ENCODE assay signal across 37 cellular contexts in the genomic region with DNA sequence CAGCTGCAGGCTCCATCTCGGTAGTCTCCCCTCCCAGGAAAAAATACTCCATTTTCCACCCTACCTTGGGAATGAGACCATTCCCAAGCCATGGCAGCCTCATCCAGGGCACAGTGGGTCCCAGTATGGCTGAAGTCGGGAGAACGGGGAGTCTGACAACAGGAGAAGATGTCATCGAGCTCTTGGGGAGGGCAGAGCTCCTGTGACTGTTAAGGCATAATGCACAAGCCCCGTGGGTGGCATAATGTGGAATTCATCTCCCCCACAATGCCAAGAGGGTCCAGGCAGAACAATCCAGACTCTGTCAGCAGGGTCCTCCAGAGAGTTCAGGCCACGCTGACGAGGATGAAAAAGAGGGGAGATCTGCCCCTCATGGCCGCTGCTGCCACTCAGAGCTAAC.
"Had no signal": no experiment of that assay in that cellular context is flagged by ENCODE, and none has a peak within 500 bp of the region (broad histone marks: within the 10 kb centered on the region; RNA-seq: fewer than 3 reads in every experiment).

No MANE protein-coding gene starts in this region.

- H3K4me1 Mint-ChIP-seq: activated naive CD4-positive, alpha-beta T cell treated with anti-CD3 and anti-CD28 coated beads, Interleukin-2, amount 50 U/mL, for 24 hours; activated naive CD8-positive, alpha-beta T cell treated with anti-CD3 and anti-CD28 coated beads for 36 hours; activated naive CD8-positive, alpha-beta T cell treated with anti-CD3 and anti-CD28 coated beads, Interleukin-2, amount 50 U/mL, for 24 hours; activated T-helper 17 cell treated with anti-CD3 and anti-CD28 coated beads, Interleukin-2, amount 50 U/mL, for 72 hours; central memory CD8-positive, alpha-beta T cell had no signal

- H3K4me1 ChIP-seq: adrenal gland, ascending aorta, body of pancreas, breast epithelium had no signal

- H3K36me3 Mint-ChIP-seq: activated naive CD4-positive, alpha-beta T cell treated with anti-CD3 and anti-CD28 coated beads, Interleukin-2, amount 50 U/mL, for 24 hours; activated naive CD4-positive, alpha-beta T cell treated with anti-CD3 and anti-CD28 coated beads, Interleukin-2, amount 50 U/mL, for 72 hours; activated naive CD8-positive, alpha-beta T cell; activated naive CD8-positive, alpha-beta T cell treated with anti-CD3 and anti-CD28 coated beads for 36 hours; activated naive CD8-positive, alpha-beta T cell treated with anti-CD3 and anti-CD28 coated beads, Interleukin-2, amount 10 ng/mL, durations not matched to agents 7 days and 5 days; brain had no signal

- H3K4me3 Mint-ChIP-seq: activated naive CD4-positive, alpha-beta T cell treated with anti-CD3 and anti-CD28 coated beads for 36 hours; activated naive CD4-positive, alpha-beta T cell treated with anti-CD3 and anti-CD28 coated beads, Interleukin-2, amount 10 ng/mL, durations not matched to agents 7 days and 5 days; activated naive CD4-positive, alpha-beta T cell treated with anti-CD3 and anti-CD28 coated beads, Interleukin-2, amount 50 U/mL, for 24 hours; activated naive CD8-positive, alpha-beta T cell; activated naive CD8-positive, alpha-beta T cell treated with anti-CD3 and anti-CD28 coated beads for 36 hours; activated naive CD8-positive, alpha-beta T cell treated with anti-CD3 and anti-CD28 coated beads, Interleukin-2, amount 10 ng/mL, durations not matched to agents 7 days and 5 days; activated naive CD8-positive, alpha-beta T cell treated with anti-CD3 and anti-CD28 coated beads, Interleukin-2, amount 50 U/mL, for 24 hours; activated T-cell treated with anti-CD3 and anti-CD28 coated beads, Interleukin-2, amount 50 U/mL, for 24 hours; activated T-cell treated with anti-CD3 and anti-CD28 coated beads, Interleukin-2, amount 50 U/mL, for 4 hours; activated T-cell treated with anti-CD3 and anti-CD28 coated beads, Interleukin-2, amount 50 U/mL, for 72 hours; activated T-helper 1 cell treated with anti-CD3 and anti-CD28 coated beads, Interleukin-12 subunit alpha, Interleukin-12 subunit beta, Interleukin-2, Interleukin-4 antibody, amounts not matched to agents 30 ng/mL and 10 ng/mL and 1 ng/mL, durations not matched to agents 14 hours and 24 hours and 36 hours; activated T-helper 17 cell treated with anti-CD3 and anti-CD28 coated beads, Interleukin-2, amount 50 U/mL, for 72 hours; brain; central memory CD8-positive, alpha-beta T cell had no signal

- H3K27ac ChIP-seq: adrenal gland, body of pancreas, brain microvascular endothelial cell, breast epithelium, cardiac muscle cell had no signal

- H3K27me3 Mint-ChIP-seq: activated naive CD8-positive, alpha-beta T cell; activated naive CD8-positive, alpha-beta T cell treated with anti-CD3 and anti-CD28 coated beads for 36 hours; activated naive CD8-positive, alpha-beta T cell treated with anti-CD3 and anti-CD28 coated beads, Interleukin-2, amount 50 U/mL, for 24 hours; activated T-cell treated with anti-CD3 and anti-CD28 coated beads, Interleukin-2, amount 50 U/mL, for 24 hours; brain had no signal

- ATAC-seq: activated naive CD4-positive, alpha-beta T cell treated with anti-CD3 and anti-CD28 coated beads, Interleukin-2, amount 50 U/mL, for 72 hours; activated naive CD8-positive, alpha-beta T cell treated with anti-CD3 and anti-CD28 coated beads, Interleukin-2, amount 50 U/mL, for 24 hours; activated T-cell treated with anti-CD3 and anti-CD28 coated beads, Interleukin-2, amount 50 U/mL, for 4 hours; activated T-cell treated with anti-CD3 and anti-CD28 coated beads, Interleukin-2, amount 50 U/mL, for 72 hours; activated T-helper 17 cell treated with anti-CD3 and anti-CD28 coated beads, Interleukin-2, amount 50 U/mL, for 72 hours; body of pancreas had no signal

- H3K4me3 ChIP-seq: adrenal gland, ascending aorta, body of pancreas, breast epithelium, cardiac muscle cell had no signal

- H3K27ac Mint-ChIP-seq: activated naive CD4-positive, alpha-beta T cell treated with anti-CD3 and anti-CD28 coated beads for 36 hours; activated naive CD4-positive, alpha-beta T cell treated with anti-CD3 and anti-CD28 coated beads, Interleukin-2, amount 10 ng/mL, durations not matched to agents 7 days and 5 days; activated naive CD4-positive, alpha-beta T cell treated with anti-CD3 and anti-CD28 coated beads, Interleukin-2, amount 50 U/mL, for 24 hours; activated naive CD4-positive, alpha-beta T cell treated with anti-CD3 and anti-CD28 coated beads, Interleukin-2, amount 50 U/mL, for 72 hours; activated naive CD8-positive, alpha-beta T cell; activated naive CD8-positive, alpha-beta T cell treated with anti-CD3 and anti-CD28 coated beads for 36 hours; activated naive CD8-positive, alpha-beta T cell treated with anti-CD3 and anti-CD28 coated beads, Interleukin-2, amount 10 ng/mL, durations not matched to agents 7 days and 5 days; activated T-cell treated with anti-CD3 and anti-CD28 coated beads, Interleukin-2, amount 50 U/mL, for 24 hours; activated T-cell treated with anti-CD3 and anti-CD28 coated beads, Interleukin-2, amount 50 U/mL, for 72 hours; activated T-helper 1 cell treated with anti-CD3 and anti-CD28 coated beads, Interleukin-12 subunit alpha, Interleukin-12 subunit beta, Interleukin-2, Interleukin-4 antibody, amounts not matched to agents 30 ng/mL and 10 ng/mL and 1 ng/mL, durations not matched to agents 14 hours and 24 hours and 36 hours; activated T-helper 17 cell treated with anti-CD3 and anti-CD28 coated beads, Interleukin-2, amount 50 U/mL, for 72 hours; activated T-helper 2 cell treated with anti-CD3 and anti-CD28 coated beads, Interferon-gamma antibody, Interleukin-2, Interleukin-4, amounts not matched to agents 10 μg/mL and 5 μg/mL and 100 μg/mL, durations not matched to agents 14 hours and 24 hours and 36 hours; brain had no signal

- H3K36me3 ChIP-seq: adrenal gland, ascending aorta, brain microvascular endothelial cell, breast epithelium, cardiac muscle cell had no signal

- H3K27me3 ChIP-seq: adrenal gland, ascending aorta, body of pancreas, brain microvascular endothelial cell, breast epithelium, cardiac muscle cell had no signal

- H3K9me3 Mint-ChIP-seq: activated naive CD4-positive, alpha-beta T cell treated with anti-CD3 and anti-CD28 coated beads for 36 hours; activated naive CD4-positive, alpha-beta T cell treated with anti-CD3 and anti-CD28 coated beads, Interleukin-2, amount 10 ng/mL, durations not matched to agents 7 days and 5 days; activated naive CD4-positive, alpha-beta T cell treated with anti-CD3 and anti-CD28 coated beads, Interleukin-2, amount 50 U/mL, for 24 hours; activated naive CD4-positive, alpha-beta T cell treated with anti-CD3 and anti-CD28 coated beads, Interleukin-2, amount 50 U/mL, for 72 hours; activated naive CD8-positive, alpha-beta T cell treated with anti-CD3 and anti-CD28 coated beads for 36 hours; activated naive CD8-positive, alpha-beta T cell treated with anti-CD3 and anti-CD28 coated beads, Interleukin-2, amount 10 ng/mL, durations not matched to agents 7 days and 5 days; activated naive CD8-positive, alpha-beta T cell treated with anti-CD3 and anti-CD28 coated beads, Interleukin-2, amount 50 U/mL, for 24 hours; activated T-cell treated with anti-CD3 and anti-CD28 coated beads, Interleukin-2, amount 50 U/mL, for 24 hours; activated T-cell treated with anti-CD3 and anti-CD28 coated beads, Interleukin-2, amount 50 U/mL, for 4 hours; activated T-cell treated with anti-CD3 and anti-CD28 coated beads, Interleukin-2, amount 50 U/mL, for 72 hours; activated T-helper 1 cell treated with anti-CD3 and anti-CD28 coated beads, Interleukin-12 subunit alpha, Interleukin-12 subunit beta, Interleukin-2, Interleukin-4 antibody, amounts not matched to agents 30 ng/mL and 10 ng/mL and 1 ng/mL, durations not matched to agents 14 hours and 24 hours and 36 hours; activated T-helper 17 cell treated with anti-CD3 and anti-CD28 coated beads, Interleukin-2, amount 50 U/mL, for 72 hours; activated T-helper 2 cell treated with anti-CD3 and anti-CD28 coated beads, Interferon-gamma antibody, Interleukin-2, Interleukin-4, amounts not matched to agents 10 μg/mL and 5 μg/mL and 100 μg/mL, durations not matched to agents 14 hours and 24 hours and 36 hours; central memory CD8-positive, alpha-beta T cell had no signal

- H3K9me3 ChIP-seq: adrenal gland, ascending aorta, body of pancreas, breast epithelium had no signal

- DNase-seq: activated effector memory CD4-positive, alpha-beta T cell treated with anti-CD3 and anti-CD28 coated beads, Interleukin-2, amount 50 U/mL, for 16 hours; activated effector memory CD4-positive, alpha-beta T cell treated with Interleukin-2 at 50 U/mL for 16 hours; activated gamma-delta T cell; activated gamma-delta T cell treated with Interleukin-2 at 50 U/mL for 16 hours; activated naive CD4-positive, alpha-beta T cell; activated naive CD4-positive, alpha-beta T cell treated with anti-CD3 and anti-CD28 coated beads for 36 hours; activated naive CD4-positive, alpha-beta T cell treated with anti-CD3 and anti-CD28 coated beads, Interleukin-2, amount 10 ng/mL, durations not matched to agents 7 days and 5 days; activated naive CD4-positive, alpha-beta T cell treated with anti-CD3 and anti-CD28 coated beads, Interleukin-2, amount 50 U/mL, for 16 hours; activated naive CD4-positive, alpha-beta T cell treated with Interleukin-2 at 50 U/mL for 16 hours; activated naive CD8-positive, alpha-beta T cell treated with anti-CD3 and anti-CD28 coated beads for 36 hours; activated naive CD8-positive, alpha-beta T cell treated with anti-CD3 and anti-CD28 coated beads, Interleukin-2, amount 10 ng/mL, durations not matched to agents 7 days and 5 days; activated naive CD8-positive, alpha-beta T cell treated with anti-CD3 and anti-CD28 coated beads, Interleukin-2, amount 50 U/mL, for 24 hours; activated T-cell treated with anti-CD3 and anti-CD28 coated beads, Interleukin-2, amount 50 U/mL, for 1 hour; activated T-cell treated with anti-CD3 and anti-CD28 coated beads, Interleukin-2, amount 50 U/mL, for 24 hours; activated T-cell treated with anti-CD3 and anti-CD28 coated beads, Interleukin-2, amount 50 U/mL, for 4 hours; activated T-cell treated with anti-CD3 and anti-CD28 coated beads, Interleukin-2, amount 50 U/mL, for 48 hours; activated T-cell treated with anti-CD3 and anti-CD28 coated beads, Interleukin-2, amount 50 U/mL, for 72 hours; adrenal gland; amniotic stem cell; amygdala; anterior cingulate cortex; aorta; body of pancreas; brain microvascular endothelial cell; central memory CD4-positive, alpha-beta T cell; cerebellar nuclear complex had no signal
